ENCODE assay signal across 9 cellular contexts in the genomic region with DNA sequence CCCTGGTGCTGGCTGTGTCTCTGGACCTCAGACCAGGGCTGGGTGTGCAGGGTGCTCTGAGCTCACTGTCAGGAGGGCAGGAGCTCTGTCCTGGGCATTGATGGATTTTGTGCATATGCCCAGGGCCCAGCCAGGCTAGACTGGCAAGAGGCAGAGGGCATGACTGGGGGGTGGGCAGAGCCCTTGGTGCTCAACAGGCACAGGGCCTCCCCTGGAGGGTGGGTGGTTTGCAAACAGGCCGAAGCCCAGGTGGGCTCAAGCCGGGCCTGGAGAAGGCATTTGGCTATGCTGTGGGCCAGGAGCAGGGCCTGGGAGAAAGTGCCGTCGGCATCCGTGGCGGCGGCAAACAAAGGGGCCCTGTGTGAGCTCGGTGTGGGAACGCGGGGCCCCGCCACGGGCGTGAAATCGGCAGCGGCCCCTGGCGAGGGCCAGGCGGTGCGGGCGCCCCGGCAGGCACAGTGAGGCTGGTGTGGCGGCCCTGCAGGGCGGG.
DNase-seq lines count a peak whose midpoint lies in the region; ATAC-seq and TF ChIP-seq lines count a peak whose summit lies in the region.
"Had no signal": no experiment of that assay in that cellular context is flagged by ENCODE, and none has a peak within 500 bp of the region (broad histone marks: within the 10 kb centered on the region; RNA-seq: fewer than 3 reads in every experiment).

No MANE protein-coding gene starts in this region.

- peaks cover 30% of the 10 kb centered on the region for H3K27me3 Mint-ChIP-seq in stimulated activated naive CD8-positive, alpha-beta T cell treated with anti-CD3 and anti-CD28 coated beads, Interleukin-15, amount 100 ng/mL, for 72 hours
- peaks cover 7% of the 10 kb centered on the region for H3K27me3 Mint-ChIP-seq in nephron progenitor cell (ENCODE audit: low read depth, poor library complexity)

- peak overlapping the region in 1 of 2 donors; percentile 59 for H3K27ac Mint-ChIP-seq in stimulated activated naive CD8-positive, alpha-beta T cell treated with anti-CD3 and anti-CD28 coated beads, Interleukin-15, amount 100 ng/mL, for 72 hours
- no peak overlapping the region for H3K27ac Mint-ChIP-seq in nephron progenitor cell

- no peak for ATAC-seq in stimulated activated naive CD8-positive, alpha-beta T cell treated with anti-CD3 and anti-CD28 coated beads, Interleukin-15, Interleukin-2, amounts not matched to agents 100 U/mL and 50 U/mL, for 24 hours
- ATAC-seq in stimulated activated naive CD8-positive, alpha-beta T cell treated with anti-CD3 and anti-CD28 coated beads, Interleukin-15, amount 100 ng/mL, for 72 hours: no peak
- no peak for ATAC-seq in GM21367 (IDR thresholded peaks at IDR 0.05; ENCODE audit: unreplicated experiment)

- TF ChIP-seq CTCF in nephron progenitor cell (IDR thresholded peaks at IDR 0.05): no peak

- DNase-seq in stimulated activated naive CD8-positive, alpha-beta T cell treated with anti-CD3 and anti-CD28 coated beads, Interleukin-15, Interleukin-2, amounts not matched to agents 100 U/mL and 50 U/mL, for 24 hours: peak; percentile 21
- DNase-seq in stimulated activated naive CD8-positive, alpha-beta T cell treated with anti-CD3 and anti-CD28 coated beads, Interleukin-15, amount 100 ng/mL, for 72 hours: no peak
- DNase-seq in ecto neural progenitor cell (ENCODE audit: low spot score) (peak; percentile 69), nephron progenitor cell (no peak), activated gamma-delta T cell treated with Interleukin-2 at 50 U/mL for 16 hours (no peak), SW480 (ENCODE audit: low spot score) (no peak), kidney glomerular epithelial cell (lab: John Stamatoyannopoulos, UW) (no peak)
- DNase-seq: NCI-H446 had no signal

- H3K4me3 Mint-ChIP-seq in stimulated activated naive CD8-positive, alpha-beta T cell treated with anti-CD3 and anti-CD28 coated beads, Interleukin-15, amount 100 ng/mL, for 72 hours: peak overlapping the region in 1 of 2 donors; percentile 24
- H3K4me3 Mint-ChIP-seq in nephron progenitor cell: peak overlapping the region; percentile 34

- no peaks in the 10 kb centered on the region for H3K36me3 Mint-ChIP-seq in nephron progenitor cell (ENCODE audit: low read depth)

- no peaks in the 10 kb centered on the region for H3K9me3 Mint-ChIP-seq in stimulated activated naive CD8-positive, alpha-beta T cell treated with anti-CD3 and anti-CD28 coated beads, Interleukin-15, amount 100 ng/mL, for 72 hours
- H3K9me3 Mint-ChIP-seq in nephron progenitor cell: no peaks in the 10 kb centered on the region

- peaks cover 59% of the 10 kb centered on the region for H3K4me1 Mint-ChIP-seq in stimulated activated naive CD8-positive, alpha-beta T cell treated with anti-CD3 and anti-CD28 coated beads, Interleukin-15, amount 100 ng/mL, for 72 hours
- peaks cover 66% of the 10 kb centered on the region for H3K4me1 Mint-ChIP-seq in nephron progenitor cell

Comparison
In these comparisons a context has a peak if more than half of its experiments do, and no peak if none do; other contexts are left out.
1. DNase-seq: peak in stimulated activated naive CD8-positive, alpha-beta T cell treated with anti-CD3 and anti-CD28 coated beads, Interleukin-15, Interleukin-2, amounts not matched to agents 100 U/mL and 50 U/mL, for 24 hours (single experiment) and ecto neural progenitor cell (single experiment); none in stimulated activated naive CD8-positive, alpha-beta T cell treated with anti-CD3 and anti-CD28 coated beads, Interleukin-15, amount 100 ng/mL, for 72 hours (0 of 2), nephron progenitor cell (single experiment), activated gamma-delta T cell treated with Interleukin-2 at 50 U/mL for 16 hours (single experiment), SW480 (single experiment) and kidney glomerular epithelial cell (single experiment).